ENCODE assay signal across 20 cellular contexts in the genomic region with DNA sequence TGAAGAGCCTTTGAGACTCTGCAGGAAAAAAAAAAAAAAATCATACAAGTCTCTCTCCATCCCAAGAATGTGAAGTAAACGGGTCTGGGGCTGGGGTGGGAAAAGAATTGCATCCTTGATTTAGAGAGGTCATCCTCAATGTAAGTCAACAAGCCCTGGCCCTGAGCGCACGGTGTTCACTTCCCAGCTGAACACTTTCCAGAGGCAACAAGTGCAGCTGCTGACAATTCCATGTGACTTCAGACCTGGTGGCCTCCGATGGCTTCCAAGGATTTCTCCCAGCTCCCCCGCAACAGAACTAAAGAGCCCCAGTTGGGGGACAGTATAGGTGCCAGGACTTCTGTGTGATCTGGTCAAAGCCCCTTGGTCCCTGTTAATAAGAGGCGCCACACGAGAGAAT. TPM values are rescaled to one million over a fixed set of nuclear protein-coding genes. Genes with fewer than 3 reads are reported as not detected.
A peak's percentile ranks its signal among the peaks of the same experiment; 100 is the strongest.
DNase-seq lines count a peak whose midpoint lies in the region; ATAC-seq, FAIRE-seq and TF ChIP-seq lines count a peak whose summit lies in the region.
"Had no signal": no experiment of that assay in that cellular context is flagged by ENCODE, and none has a peak within 500 bp of the region (broad histone marks: within the 10 kb centered on the region; RNA-seq: fewer than 3 reads in every experiment).

No MANE protein-coding gene starts in this region.

- no peaks in the 10 kb centered on the region for H3K27me3 Mint-ChIP-seq in T-helper 17 cell
- H3K27me3 Mint-ChIP-seq: CD8-positive, alpha-beta memory T cell had no signal

- H2AFZ ChIP-seq in keratinocyte (ENCODE audit: control insufficient read depth, low read length): no peak overlapping the region
- H2AFZ ChIP-seq: PC-9 had no signal

- TF ChIP-seq POLR2A in gastrocnemius medialis (IDR thresholded peaks at IDR 0.05) (peak; percentile 30 to 44), GM12891 (IDR thresholded peaks at IDR 0.05; ENCODE audit: low read depth, low read length) (no peak)

- peaks cover 2% of the 10 kb centered on the region for H3K9me1 ChIP-seq in keratinocyte (ENCODE audit: control insufficient read depth, extremely low read depth, insufficient read depth, low read length)

- H3K4me3 Mint-ChIP-seq in T-helper 17 cell: no peak overlapping the region

- H3K4me2 ChIP-seq in keratinocyte (ENCODE audit: control insufficient read depth, extremely low read depth, insufficient read depth, low read depth, low read length): peak overlapping the region; percentile 66

- H4K20me1 ChIP-seq in keratinocyte (ENCODE audit: control insufficient read depth, extremely low read depth, insufficient read depth, low read length): no peaks in the 10 kb centered on the region

- DNase-seq in T-helper 17 cell (no peak), dorsolateral prefrontal cortex (peak in 1 of 10 donors; percentile 17), keratinocyte (ENCODE audit: low read depth, low spot score) (no peak), gastrocnemius medialis (peak; percentile 80 to 83), D721Med (ENCODE audit: insufficient read length, low spot score) (no peak), NOMO-1 (lab: John Stamatoyannopoulos, UW; ENCODE audit: unreplicated experiment in 2 of 2) (no peak), GM12891 (ENCODE audit: insufficient read length, low spot score) (no peak)
- DNase-seq in stimulated activated CD8-positive, alpha-beta memory T cell treated with anti-CD3 and anti-CD28 coated beads, Interleukin-4, amount 100 ng/mL, for 48 hours: no peak
- DNase-seq: activated CD4-positive, alpha-beta T cell treated with anti-CD3 and anti-CD28 coated beads, Interleukin-2, amount 50 U/mL, for 4 hours; activated naive CD4-positive, alpha-beta T cell treated with anti-CD3 and anti-CD28 coated beads, Interleukin-2, amount 10 ng/mL, durations not matched to agents 7 days and 5 days; brain microvascular endothelial cell; CD8-positive, alpha-beta memory T cell; effector CD8-positive, alpha-beta T cell; EL; Kasumi-1; naive B cell; NCI-H1105 treated with DMSO at 0.1 percent for 48 hours; NCI-H2171; NCI-H69; PC-9 had no signal

- peaks cover 13% of the 10 kb centered on the region for H3K4me1 Mint-ChIP-seq in T-helper 17 cell

- H3K4me1 ChIP-seq in keratinocyte (ENCODE audit: control insufficient read depth, extremely low read depth, insufficient read depth, low read length) (peaks cover 16% of the 10 kb centered on the region), gastrocnemius medialis (peaks cover 26 to 38% of the 10 kb centered on the region in 2 donors)

- H3K4me3 ChIP-seq in dorsolateral prefrontal cortex: peak overlapping the region in 40 of 59 donors; percentile 6 to 91 (median 81)
- no peak overlapping the region for H3K4me3 ChIP-seq in keratinocyte (ENCODE audit: control insufficient read depth in 2 of 3, extremely low read depth in 1 of 3, insufficient read depth in 2 of 3, low read depth in 1 of 3, low read length in 3 of 3)
- peak overlapping the region in 1 of 4 donors; percentile 89 for H3K4me3 ChIP-seq in gastrocnemius medialis
- H3K4me3 ChIP-seq: PC-9 had no signal

- in situ Hi-C loops in gastrocnemius medialis (cut with MboI; ENCODE audit: low sequenced_read_pairs in 4 of 4): no loop called here

- peaks cover 55% of the 10 kb centered on the region for H3K79me2 ChIP-seq in keratinocyte (ENCODE audit: control insufficient read depth, insufficient read depth, low read length)

- peak overlapping the region; percentile 47 for H3K27ac Mint-ChIP-seq in T-helper 17 cell
- H3K27ac Mint-ChIP-seq: activated naive CD4-positive, alpha-beta T cell treated with anti-CD3 and anti-CD28 coated beads, Interleukin-2, amount 10 ng/mL, durations not matched to agents 7 days and 5 days had no signal

- ATAC-seq in T-helper 17 cell: no peak
- peak; percentile 76 for ATAC-seq in gastrocnemius medialis

- no peak for TF ChIP-seq CTCF in dorsolateral prefrontal cortex (IDR thresholded peaks at IDR 0.05 in 54 of 56, conservative IDR thresholded peaks at IDR 0.05 in 2 of 56; ENCODE audit: low read depth in 1 of 56, partially characterized antibody in 56 of 56)
- no peak for TF ChIP-seq CTCF in keratinocyte (optimal IDR thresholded peaks at IDR 0.05 in 1 of 3, IDR thresholded peaks at IDR 0.05 in 1 of 3, conservative IDR thresholded peaks at IDR 0.05 in 1 of 3; ENCODE audit: extremely low read depth in 1 of 3, insufficient read depth in 2 of 3, low read length in 3 of 3)
- TF ChIP-seq CTCF in gastrocnemius medialis (IDR thresholded peaks at IDR 0.05 in 4 of 5, conservative IDR thresholded peaks at IDR 0.05 in 1 of 5): no peak
- TF ChIP-seq CTCF in D721Med (IDR thresholded peaks at IDR 0.05; ENCODE audit: insufficient read depth, missing control alignments): no peak

- peak overlapping the region in 47 of 59 donors; percentile 0 to 89 (median 58) for H3K27ac ChIP-seq in dorsolateral prefrontal cortex
- H3K27ac ChIP-seq in keratinocyte (ENCODE audit: control insufficient read depth, insufficient read depth, low read length): no peak overlapping the region
- H3K27ac ChIP-seq in gastrocnemius medialis: peak overlapping the region; percentile 83 to 89 (median 86)
- H3K27ac ChIP-seq: brain microvascular endothelial cell, PC-9 had no signal

- intact Hi-C loops in dorsolateral prefrontal cortex (cut with DNase I) (loop anchor here (5.0 kb wide), 3 partner anchors 51 to 144 kb away; a partner anchor contains a TSS), gastrocnemius medialis (cut with DNase I; ENCODE audit: low total_unique reads) (loop anchor here (5.0 kb wide), 3 partner anchors 54 to 74 kb away; a partner anchor contains a TSS)

- no peaks in the 10 kb centered on the region for H3K9me3 ChIP-seq in T-helper 17 cell (ENCODE audit: control insufficient read depth, low read length, poor library complexity, severe bottlenecking)
- H3K9me3 ChIP-seq in keratinocyte (ENCODE audit: control insufficient read depth, low read depth, low read length): no peaks in the 10 kb centered on the region
- H3K9me3 ChIP-seq in gastrocnemius medialis: no peaks in the 10 kb centered on the region

- no peak overlapping the region for H3K9ac ChIP-seq in keratinocyte (ENCODE audit: control insufficient read depth, extremely low read depth, insufficient read depth, low read length)

- H3K36me3 Mint-ChIP-seq in T-helper 17 cell (ENCODE audit: low read depth): peaks cover 2% of the 10 kb centered on the region
- H3K36me3 Mint-ChIP-seq: activated naive CD4-positive, alpha-beta T cell treated with anti-CD3 and anti-CD28 coated beads, Interleukin-2, amount 10 ng/mL, durations not matched to agents 7 days and 5 days had no signal

- H3K36me3 ChIP-seq in keratinocyte (ENCODE audit: control insufficient read depth in 2 of 2, extremely low read depth in 1 of 2, insufficient read depth in 2 of 2, low read length in 2 of 2) (peaks cover 13 to 21% of the 10 kb centered on the region in 2 experiments), gastrocnemius medialis (peaks cover 0 to 6% of the 10 kb centered on the region in 2 donors)

- dilution Hi-C loops in keratinocyte (cut with MboI; ENCODE audit: extremely low pct_ligation_motif_present, low sequenced_read_pairs): no loop called here

- FAIRE-seq in keratinocyte (lab: Jason Lieb, UNC) (no peak), D721Med (lab: Jason Lieb, UNC) (no peak), GM12891 (lab: Jason Lieb, UNC) (no peak)

- H3K27me3 ChIP-seq in dorsolateral prefrontal cortex (no peaks in the 10 kb centered on the region), keratinocyte (ENCODE audit: control insufficient read depth, extremely low read depth, insufficient read depth, low read length) (no peaks in the 10 kb centered on the region), gastrocnemius medialis (no peaks in the 10 kb centered on the region)
- H3K27me3 ChIP-seq: brain microvascular endothelial cell had no signal

TF ChIP-seq in GM12891, 5 proteins besides CTCF, POLR2A, EP300 and RAD21:
- TF ChIP-seq TAF1 (IDR thresholded peaks at IDR 0.05; ENCODE audit: low read depth, low read length) (no peak), SPI1 (IDR thresholded peaks at IDR 0.05; ENCODE audit: low read depth, low read length) (no peak), POU2F2 (IDR thresholded peaks at IDR 0.05; ENCODE audit: low read depth, low read length) (no peak), POLR2AphosphoS5 (IDR thresholded peaks at IDR 0.05; ENCODE audit: low read depth, low read length) (no peak)

RNA-seq across cellular contexts. Expression of a gene that starts 2.4 kb away (rescaled TPM):
- total RNA-seq in T-helper 17 cell: 1 to 10 TPM; 3.4 TPM
- total RNA-seq in dorsolateral prefrontal cortex: 10 to 100 TPM; 26.8 to 64.9 (median 37.5) TPM
- 14.8 to 22.2 TPM (median 17.0 TPM) in 3 replicates for polyA plus RNA-seq in keratinocyte
- polyA plus RNA-seq in keratinocyte (2011; ENCODE audit: low read depth): 16.7 TPM
- 19.4 and 24.5 TPM in 2 replicates for polyA plus RNA-seq in keratinocyte (2011; cell fraction: cytosol; rRNA removed)
- polyA plus RNA-seq in keratinocyte (2011; cell fraction: nucleus; rRNA removed): 35.8 and 47.6 TPM in 2 replicates
- polyA plus RNA-seq in keratinocyte (2012; ENCODE audit: low replicate concordance): 17.3 and 25.3 TPM in 2 replicates
- polyA minus RNA-seq in keratinocyte: 8.0 to 15.6 TPM (median 12.4 TPM) in 3 replicates
- polyA minus RNA-seq in keratinocyte (2011; cell fraction: cytosol; rRNA and poly(A)+ RNA removed): 25.7 TPM
- polyA minus RNA-seq in keratinocyte (2011; cell fraction: nucleus; rRNA and poly(A)+ RNA removed): 11.1 and 16.1 TPM in 2 replicates
- 10 to 100 TPM; 33.4 to 65.3 (median 40.6) TPM for total RNA-seq in gastrocnemius medialis
- 1.6 TPM for polyA plus RNA-seq in GM12891 (2012; ENCODE audit: low read depth, missing spikeins)

RNA-seq across cellular contexts. Expression of a gene that starts 53.3 kb away (rescaled TPM):
- 100 to 1,000 TPM in 1 of 2 donors, 10 to 100 TPM in 1; 91.8 to 102 TPM for total RNA-seq in T-helper 17 cell
- 100 to 1,000 TPM in 53 of 120 experiments, 10 to 100 TPM in 67; 49.0 to 133 (median 97.8) TPM for total RNA-seq in dorsolateral prefrontal cortex
- 157 to 245 TPM (median 190 TPM) in 3 replicates for polyA plus RNA-seq in keratinocyte
- polyA plus RNA-seq in keratinocyte (2011; ENCODE audit: low read depth): 425 TPM
- 160 and 304 TPM in 2 replicates for polyA plus RNA-seq in keratinocyte (2011; cell fraction: cytosol; rRNA removed)
- 81.4 and 102 TPM in 2 replicates for polyA plus RNA-seq in keratinocyte (2011; cell fraction: nucleus; rRNA removed)
- polyA plus RNA-seq in keratinocyte (2012; ENCODE audit: low replicate concordance): 176 and 186 TPM in 2 replicates
- polyA minus RNA-seq in keratinocyte: 53.3 to 196 TPM (median 137 TPM) in 3 replicates
- 172 TPM for polyA minus RNA-seq in keratinocyte (2011; cell fraction: cytosol; rRNA and poly(A)+ RNA removed)
- polyA minus RNA-seq in keratinocyte (2011; cell fraction: nucleus; rRNA and poly(A)+ RNA removed): 35.8 and 59.5 TPM in 2 replicates
- total RNA-seq in gastrocnemius medialis: 100 to 1,000 TPM; 115 to 177 (median 146) TPM
- polyA plus RNA-seq in GM12891 (2012; ENCODE audit: low read depth, missing spikeins): 80.7 TPM

Comparison
In these comparisons a context has a peak if more than half of its experiments do, and no peak if none do; other contexts are left out.
1. DNase-seq: peak in gastrocnemius medialis (2 of 2); none in T-helper 17 cell (0 of 3), keratinocyte (single experiment), D721Med (single experiment), stimulated activated CD8-positive, alpha-beta memory T cell treated with anti-CD3 and anti-CD28 coated beads, Interleukin-4, amount 100 ng/mL, for 48 hours (single experiment), NOMO-1 (0 of 2) and GM12891 (single experiment).
2. H3K4me3 ChIP-seq: peak in dorsolateral prefrontal cortex (40 of 59); none in keratinocyte (0 of 3).
3. RNA of a gene that starts 2.4 kb away (total RNA-seq): 33.4 to 65.3 TPM in gastrocnemius medialis and 26.8 to 64.9 TPM in dorsolateral prefrontal cortex; 3.4 TPM in T-helper 17 cell; every median in the first group is over 4 times any median in the second.